12 cellular contexts compared by ENCODE assay signal in the genomic region with DNA sequence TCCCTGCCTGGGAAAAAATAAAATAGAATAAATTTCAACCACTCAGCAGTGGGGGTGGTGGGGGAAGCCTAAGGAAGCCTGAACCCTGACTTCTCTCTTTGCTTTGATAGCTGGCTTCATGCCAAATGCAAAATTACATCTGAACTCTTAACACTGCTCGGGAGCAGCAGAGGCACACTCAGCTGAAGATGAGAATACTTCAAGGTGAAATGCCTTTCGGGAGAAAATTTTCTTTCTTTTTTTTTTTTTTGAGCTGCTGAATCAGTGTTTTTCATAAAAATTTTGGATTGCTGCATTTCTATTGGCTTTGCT.
"Had no signal": no experiment of that assay in that cellular context is flagged by ENCODE, and none has a peak within 500 bp of the region (broad histone marks: within the 10 kb centered on the region; RNA-seq: fewer than 3 reads in every experiment).

No MANE protein-coding gene starts in this region.

- H3K27ac ChIP-seq: gastrocnemius medialis, heart right ventricle, parathyroid adenoma, tibial artery, uterus had no signal

- H3K27ac Mint-ChIP-seq: activated naive CD8-positive, alpha-beta T cell treated with anti-CD3 and anti-CD28 coated beads for 36 hours; activated T-helper 1 cell treated with anti-CD3 and anti-CD28 coated beads, Interleukin-12 subunit alpha, Interleukin-12 subunit beta, Interleukin-2, Interleukin-4 antibody, amounts not matched to agents 30 ng/mL and 10 ng/mL and 1 ng/mL, durations not matched to agents 14 hours and 24 hours and 36 hours had no signal

- DNase-seq: activated CD4-positive, alpha-beta T cell treated with anti-CD3 and anti-CD28 coated beads, Interleukin-2, amount 50 U/mL, for 1 hour; activated CD8-positive, alpha-beta memory T cell treated with anti-CD3 and anti-CD28 coated beads for 24 hours; activated naive CD8-positive, alpha-beta T cell treated with anti-CD3 and anti-CD28 coated beads for 36 hours; dermis blood vessel endothelial cell; gastrocnemius medialis; heart right ventricle; stimulated activated CD4-positive, alpha-beta T cell treated with anti-CD3 and anti-CD28 coated beads, Interleukin-2, amount 100 ng/mL, for 24 hours; T-helper 9 cell; tibial artery; uterus had no signal

- H3K4me3 Mint-ChIP-seq: activated naive CD8-positive, alpha-beta T cell treated with anti-CD3 and anti-CD28 coated beads for 36 hours; activated T-helper 1 cell treated with anti-CD3 and anti-CD28 coated beads, Interleukin-12 subunit alpha, Interleukin-12 subunit beta, Interleukin-2, Interleukin-4 antibody, amounts not matched to agents 30 ng/mL and 10 ng/mL and 1 ng/mL, durations not matched to agents 14 hours and 24 hours and 36 hours had no signal

- H3K4me1 Mint-ChIP-seq: activated naive CD8-positive, alpha-beta T cell treated with anti-CD3 and anti-CD28 coated beads for 36 hours had no signal

- H3K27me3 Mint-ChIP-seq: activated naive CD8-positive, alpha-beta T cell treated with anti-CD3 and anti-CD28 coated beads for 36 hours had no signal

- H3K27me3 ChIP-seq: gastrocnemius medialis, heart right ventricle, tibial artery, uterus had no signal

- ATAC-seq: gastrocnemius medialis, heart right ventricle had no signal

- H3K36me3 Mint-ChIP-seq: activated naive CD8-positive, alpha-beta T cell treated with anti-CD3 and anti-CD28 coated beads for 36 hours had no signal

- H3K4me3 ChIP-seq: gastrocnemius medialis, heart right ventricle, tibial artery, uterus had no signal
